In genomic region chr5:58715997-58716656, GRCh38 we compare ENCODE assay signal across 22 cellular contexts.
"Had no signal": no experiment of that assay in that cellular context is flagged by ENCODE, and none has a peak within 500 bp of the region (broad histone marks: within the 10 kb centered on the region; RNA-seq: fewer than 3 reads in every experiment).

No MANE protein-coding gene starts in this region.

- H3K36me3 ChIP-seq: MG63, SJSA1 had no signal

- H3K9me3 ChIP-seq: MG63, SJSA1 had no signal

- H3K27me3 ChIP-seq: SJSA1 had no signal

- FAIRE-seq: RCC 7860 had no signal

- H3K4me1 ChIP-seq: SJSA1 had no signal

- H3K4me3 ChIP-seq: MG63, SJSA1, SK-N-MC had no signal

- DNase-seq: IMR-90, Karpas-422, KG1, MG63, NCI-H1092, NCI-H1105 treated with DMSO at 0.1 percent for 48 hours, NCI-H1417 treated with DMSO at 0.1 percent for 48 hours, NCI-H146, NCI-H1694 treated with DMSO at 0.1 percent for 48 hours, NCI-H1930, NCI-H2081, NCI-H2107, NCI-H2227 treated with DMSO at 0.1 percent for 48 hours, NCI-H510A, NCI-H524 treated with DMSO at 0.1 percent for 48 hours, NCI-H774, Right ventricle myocardium superior, RPMI8226, SIG-M5 had no signal

- H3K27ac ChIP-seq: SJSA1, SK-N-MC had no signal
